ENCODE assay signal across 11 cellular contexts in the genomic region with DNA sequence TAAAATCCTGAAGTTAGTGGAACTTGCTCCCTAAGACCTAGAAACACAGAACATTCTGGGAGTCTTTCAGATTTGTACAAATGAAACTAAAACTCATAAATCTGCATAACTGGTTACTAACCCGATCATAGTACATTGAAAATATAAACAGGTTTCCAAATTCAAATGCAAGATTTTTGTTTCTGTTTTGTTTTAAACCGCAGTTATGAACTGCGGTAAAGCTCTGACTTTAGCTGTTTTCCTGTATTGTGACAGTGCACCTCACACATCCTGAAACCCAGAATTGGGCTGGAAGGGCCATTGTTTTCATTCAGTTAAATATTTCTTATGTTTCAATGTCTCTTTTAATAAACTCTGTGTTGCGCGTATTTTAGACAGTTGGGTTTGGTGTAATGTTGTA.
DNase-seq lines count a peak whose midpoint lies in the region; ATAC-seq and TF ChIP-seq lines count a peak whose summit lies in the region.
"Had no signal": no experiment of that assay in that cellular context is flagged by ENCODE, and none has a peak within 500 bp of the region (broad histone marks: within the 10 kb centered on the region; RNA-seq: fewer than 3 reads in every experiment).

No MANE protein-coding gene starts in this region.

- H3K27ac ChIP-seq in PC-3 (ENCODE audit: low read length) (0 out of 2 replicates have a peak overlapping the region, but pooled peaks have one; percentile 68), body of pancreas (no peak overlapping the region)
- H3K27ac ChIP-seq: SK-N-MC had no signal

- no peak for DNase-seq in activated naive CD4-positive, alpha-beta T cell treated with anti-CD3 and anti-CD28 coated beads, Interleukin-2, amount 50 U/mL, for 16 hours
- DNase-seq in PC-3 (no peak), erythroblast (lab: John Stamatoyannopoulos, UW) (no peak), NCI-H128 (lab: John Stamatoyannopoulos, UW; ENCODE audit: unreplicated experiment) (no peak), body of pancreas (no peak)
- no peak for DNase-seq in stimulated activated naive CD8-positive, alpha-beta T cell treated with anti-CD3 and anti-CD28 coated beads, Interleukin-15, amount 100 ng/mL, for 72 hours
- DNase-seq: dermis blood vessel endothelial cell, NCI-H2081 treated with DMSO at 0.1 percent for 48 hours had no signal

- H3K27ac Mint-ChIP-seq in activated naive CD4-positive, alpha-beta T cell treated with anti-CD3 and anti-CD28 coated beads, Interleukin-2, amount 50 U/mL, for 24 hours: no peak overlapping the region
- peak overlapping the region in 1 of 2 donors; percentile 61 for H3K27ac Mint-ChIP-seq in stimulated activated naive CD8-positive, alpha-beta T cell treated with anti-CD3 and anti-CD28 coated beads, Interleukin-15, amount 100 ng/mL, for 72 hours

- 78 to 84% methylated on average over 5 of the region's 5 CpGs for WGBS in body of pancreas, 2 donors

- POLR2A ChIA-PET in PC-3 (lab: Charles Lee; ENCODE audit: unreplicated experiment): no interaction called here

- no peaks in the 10 kb centered on the region for H3K9me3 Mint-ChIP-seq in activated naive CD4-positive, alpha-beta T cell treated with anti-CD3 and anti-CD28 coated beads, Interleukin-2, amount 50 U/mL, for 24 hours
- no peaks in the 10 kb centered on the region for H3K9me3 Mint-ChIP-seq in stimulated activated naive CD8-positive, alpha-beta T cell treated with anti-CD3 and anti-CD28 coated beads, Interleukin-15, amount 100 ng/mL, for 72 hours

- H3K4me3 ChIP-seq in PC-3 (ENCODE audit: low read length) (no peak overlapping the region), body of pancreas (no peak overlapping the region)
- H3K4me3 ChIP-seq: SK-N-MC had no signal

- CTCF ChIA-PET in PC-3 (lab: Charles Lee): no interaction called here

- H3K9me3 ChIP-seq in PC-3 (ENCODE audit: low read length) (no peaks in the 10 kb centered on the region), body of pancreas (no peaks in the 10 kb centered on the region)

- BruUV-seq in PC-3 (replicated peaks; lab: Mats Ljungman, UMichigan): no TSS peak

- H2AFZ ChIP-seq in PC-3 (ENCODE audit: low read length): no peak overlapping the region

- H3K9me2 ChIP-seq in PC-3 (replicated peaks; ENCODE audit: low read length): no peaks in the 10 kb centered on the region

- no peak overlapping the region for H3K9ac ChIP-seq in PC-3 (ENCODE audit: low read length)

- H3K27me3 Mint-ChIP-seq in activated naive CD4-positive, alpha-beta T cell treated with anti-CD3 and anti-CD28 coated beads, Interleukin-2, amount 50 U/mL, for 24 hours: no peaks in the 10 kb centered on the region
- no peaks in the 10 kb centered on the region for H3K27me3 Mint-ChIP-seq in stimulated activated naive CD8-positive, alpha-beta T cell treated with anti-CD3 and anti-CD28 coated beads, Interleukin-15, amount 100 ng/mL, for 72 hours

- TF ChIP-seq POLR2A in erythroblast (IDR thresholded peaks at IDR 0.05; ENCODE audit: low read length): no peak
- TF ChIP-seq POLR2A in body of pancreas (IDR thresholded peaks at IDR 0.05): no peak

- H3K27me3 ChIP-seq in PC-3 (ENCODE audit: low read length) (no peaks in the 10 kb centered on the region), body of pancreas (no peaks in the 10 kb centered on the region)

- intact Hi-C loops in PC-3 (cut with micrococcal nuclease) (no loop called here), body of pancreas (cut with DNase I) (no loop called here)

- peaks cover 19% of the 10 kb centered on the region for H3K4me1 ChIP-seq in PC-3 (ENCODE audit: insufficient read depth, low read length)
- H3K4me1 ChIP-seq in body of pancreas: no peaks in the 10 kb centered on the region

- no peak overlapping the region for H3K4me2 ChIP-seq in PC-3 (ENCODE audit: low read length)

- H3K36me3 ChIP-seq in PC-3 (ENCODE audit: low read depth, low read length) (no peaks in the 10 kb centered on the region), body of pancreas (replicated peaks in 1 of 2; ENCODE audit: insufficient read depth in 1 of 2, low read depth in 2 of 2) (no peaks in the 10 kb centered on the region)

- no peaks in the 10 kb centered on the region for H3F3A ChIP-seq in PC-3 (ENCODE audit: low read length, unreplicated experiment)

- no peaks in the 10 kb centered on the region for H3K36me3 Mint-ChIP-seq in activated naive CD4-positive, alpha-beta T cell treated with anti-CD3 and anti-CD28 coated beads, Interleukin-2, amount 50 U/mL, for 24 hours

- no peak for TF ChIP-seq CTCF in PC-3 (conservative IDR thresholded peaks at IDR 0.05; ENCODE audit: low read depth, low read length)
- no peak for TF ChIP-seq CTCF in body of pancreas (IDR thresholded peaks at IDR 0.05)

- H4K20me1 ChIP-seq in PC-3 (ENCODE audit: low read length): no peaks in the 10 kb centered on the region

- no peaks in the 10 kb centered on the region for H3K79me2 ChIP-seq in PC-3 (ENCODE audit: low read length)

- peak overlapping the region; percentile 57 for H3K4me3 Mint-ChIP-seq in activated naive CD4-positive, alpha-beta T cell treated with anti-CD3 and anti-CD28 coated beads, Interleukin-2, amount 50 U/mL, for 24 hours
- peak overlapping the region; percentile 22 to 24 for H3K4me3 Mint-ChIP-seq in stimulated activated naive CD8-positive, alpha-beta T cell treated with anti-CD3 and anti-CD28 coated beads, Interleukin-15, amount 100 ng/mL, for 72 hours

- peaks cover 32% of the 10 kb centered on the region for H3K4me1 Mint-ChIP-seq in activated naive CD4-positive, alpha-beta T cell treated with anti-CD3 and anti-CD28 coated beads, Interleukin-2, amount 50 U/mL, for 24 hours
- H3K4me1 Mint-ChIP-seq in stimulated activated naive CD8-positive, alpha-beta T cell treated with anti-CD3 and anti-CD28 coated beads, Interleukin-15, amount 100 ng/mL, for 72 hours: peaks cover 26% of the 10 kb centered on the region

- ATAC-seq in HG02870 (IDR thresholded peaks at IDR 0.05; ENCODE audit: unreplicated experiment) (peak; percentile 73), PC-3 (no peak), body of pancreas (no peak)
- peak; percentile 84 for ATAC-seq in stimulated activated naive CD8-positive, alpha-beta T cell treated with anti-CD3 and anti-CD28 coated beads, Interleukin-15, amount 100 ng/mL, for 72 hours

Comparison
In these comparisons a context has a peak if more than half of its experiments do, and no peak if none do; other contexts are left out.
1. ATAC-seq: peak in HG02870 (single experiment) and stimulated activated naive CD8-positive, alpha-beta T cell treated with anti-CD3 and anti-CD28 coated beads, Interleukin-15, amount 100 ng/mL, for 72 hours (single experiment); none in PC-3 (single experiment) and body of pancreas (single experiment).